Comparison of ENCODE assay signal across 1 cellular context in genomic region chr4:25843340-25844097, GRCh38.
TF ChIP-seq lines count a peak whose summit lies in the region.

No MANE protein-coding gene starts in this region.

TF ChIP-seq in HCT116, 20 proteins besides CTCF, POLR2A, EP300 and RAD21:
- TF ChIP-seq YY1 (IDR thresholded peaks at IDR 0.05; ENCODE audit: extremely low read depth, insufficient replicate concordance, low read depth, low read length) (no peak), ZFX (IDR thresholded peaks at IDR 0.05) (no peak), EZH2phosphoT487 (IDR thresholded peaks at IDR 0.05; ENCODE audit: borderline replicate concordance) (no peak), CBX3 (IDR thresholded peaks at IDR 0.05; ENCODE audit: low read depth) (no peak), JUND (IDR thresholded peaks at IDR 0.05) (no peak), FOSL1 (IDR thresholded peaks at IDR 0.05; ENCODE audit: low read depth) (peak; percentile 56; the same call in 1 of the 2 replicates), POLR2AphosphoS5 (IDR thresholded peaks at IDR 0.05; ENCODE audit: low read depth, low read length) (no peak), ZNF274 (IDR thresholded peaks at IDR 0.05; ENCODE audit: low read depth, low read length) (no peak)
- TF ChIP-seq, protein P1, sequence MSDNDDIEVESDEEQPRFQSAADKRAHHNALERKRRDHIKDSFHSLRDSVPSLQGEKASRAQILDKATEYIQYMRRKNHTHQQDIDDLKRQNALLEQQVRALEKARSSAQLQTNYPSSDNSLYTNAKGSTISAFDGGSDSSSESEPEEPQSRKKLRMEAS (IDR thresholded peaks at IDR 0.05) = 0 out of 2 replicates have a peak, but pooled peaks have one; percentile 30
